In the genomic region with DNA sequence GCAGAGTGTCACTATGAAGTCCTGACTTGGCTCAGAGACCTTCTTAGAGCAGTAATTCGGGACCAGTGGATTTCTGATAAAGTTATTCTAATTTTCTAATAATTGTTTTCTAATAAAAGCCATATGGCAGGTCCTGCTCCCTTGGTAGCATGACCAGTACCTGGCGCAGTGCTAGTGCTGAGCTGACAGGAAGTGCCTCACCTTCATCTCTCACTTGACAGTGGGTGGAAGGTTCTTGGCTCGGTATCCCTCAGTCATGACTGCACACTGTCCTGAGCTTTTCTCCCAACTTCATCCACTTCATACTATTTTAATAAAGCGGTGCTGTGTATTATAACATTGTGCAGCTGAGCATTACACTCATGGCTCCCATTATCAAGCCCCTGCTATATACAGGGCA, we compare ENCODE assay signal across 16 cellular contexts. TPM values are rescaled to one million over a fixed set of nuclear protein-coding genes. Genes with fewer than 3 reads are reported as not detected.
DNase-seq lines count a peak whose midpoint lies in the region; ATAC-seq and TF ChIP-seq lines count a peak whose summit lies in the region.
"Had no signal": no experiment of that assay in that cellular context is flagged by ENCODE, and none has a peak within 500 bp of the region (broad histone marks: within the 10 kb centered on the region; RNA-seq: fewer than 3 reads in every experiment).

No MANE protein-coding gene starts in this region.

- no peak overlapping the region for H3K27ac Mint-ChIP-seq in activated T-helper 1 cell treated with anti-CD3 and anti-CD28 coated beads, Interleukin-12 subunit alpha, Interleukin-12 subunit beta, Interleukin-2, Interleukin-4 antibody, amounts not matched to agents 30 ng/mL and 10 ng/mL and 1 ng/mL, durations not matched to agents 14 hours and 24 hours and 36 hours
- H3K27ac Mint-ChIP-seq: B cell, HFFc6 had no signal

- H3K27ac ChIP-seq in DND-41 (ENCODE audit: low read length) = peak overlapping the region; percentile 36
- peak overlapping the region; percentile 94 for H3K27ac ChIP-seq in RWPE1
- no peak overlapping the region for H3K27ac ChIP-seq in osteoblast (ENCODE audit: low read depth, low read length)
- H3K27ac ChIP-seq in PC-3 (ENCODE audit: low read length) = no peak overlapping the region
- H3K27ac ChIP-seq: KMS-11 had no signal

- H3K79me2 ChIP-seq in DND-41 (ENCODE audit: insufficient read depth, low read length) (peaks cover 40% of the 10 kb centered on the region), osteoblast (ENCODE audit: insufficient read depth, low read length) (peaks cover 49% of the 10 kb centered on the region), PC-3 (ENCODE audit: low read length) (peaks cover 49% of the 10 kb centered on the region)

- H3K27me3 Mint-ChIP-seq in activated T-helper 1 cell treated with anti-CD3 and anti-CD28 coated beads, Interleukin-12 subunit alpha, Interleukin-12 subunit beta, Interleukin-2, Interleukin-4 antibody, amounts not matched to agents 30 ng/mL and 10 ng/mL and 1 ng/mL, durations not matched to agents 14 hours and 24 hours and 36 hours (ENCODE audit: insufficient read depth) = peaks cover 1% of the 10 kb centered on the region
- H3K27me3 Mint-ChIP-seq: B cell had no signal

- H3F3A ChIP-seq in PC-3 (ENCODE audit: low read length, unreplicated experiment) = no peaks in the 10 kb centered on the region

- H3K36me3 ChIP-seq in DND-41 (ENCODE audit: insufficient read depth, low read length) (peaks cover 82% of the 10 kb centered on the region), osteoblast (ENCODE audit: insufficient read depth, low read length) (peaks cover 21% of the 10 kb centered on the region), PC-3 (ENCODE audit: low read depth, low read length) (peaks cover 46% of the 10 kb centered on the region)

- no peak overlapping the region for H3K4me3 ChIP-seq in DND-41 (ENCODE audit: low read depth in 1 of 2, low read length in 2 of 2)
- no peak overlapping the region for H3K4me3 ChIP-seq in epithelial cell of esophagus (ENCODE audit: low read length)
- H3K4me3 ChIP-seq in osteoblast (ENCODE audit: insufficient read depth, low read length) = no peak overlapping the region
- no peak overlapping the region for H3K4me3 ChIP-seq in PC-3 (ENCODE audit: low read length)

- H3K4me1 ChIP-seq in DND-41 (ENCODE audit: insufficient read depth, low read length) = peaks cover 32% of the 10 kb centered on the region
- H3K4me1 ChIP-seq in osteoblast (ENCODE audit: insufficient read depth, low read length) = no peaks in the 10 kb centered on the region
- H3K4me1 ChIP-seq in PC-3 (ENCODE audit: insufficient read depth, low read length) = no peaks in the 10 kb centered on the region

- H3K9me3 Mint-ChIP-seq in activated T-helper 1 cell treated with anti-CD3 and anti-CD28 coated beads, Interleukin-12 subunit alpha, Interleukin-12 subunit beta, Interleukin-2, Interleukin-4 antibody, amounts not matched to agents 30 ng/mL and 10 ng/mL and 1 ng/mL, durations not matched to agents 14 hours and 24 hours and 36 hours = no peaks in the 10 kb centered on the region
- H3K9me3 Mint-ChIP-seq: HFFc6 had no signal

- H2AFZ ChIP-seq in DND-41 (ENCODE audit: low read depth, low read length) = no peak overlapping the region
- no peak overlapping the region for H2AFZ ChIP-seq in osteoblast (ENCODE audit: low read length)
- no peak overlapping the region for H2AFZ ChIP-seq in PC-3 (ENCODE audit: low read length)

- no peak overlapping the region for H3K4me3 Mint-ChIP-seq in activated T-helper 1 cell treated with anti-CD3 and anti-CD28 coated beads, Interleukin-12 subunit alpha, Interleukin-12 subunit beta, Interleukin-2, Interleukin-4 antibody, amounts not matched to agents 30 ng/mL and 10 ng/mL and 1 ng/mL, durations not matched to agents 14 hours and 24 hours and 36 hours
- H3K4me3 Mint-ChIP-seq: B cell, HFFc6 had no signal

- H4K20me1 ChIP-seq in DND-41 (ENCODE audit: insufficient read depth, low read length) = peaks cover 16% of the 10 kb centered on the region
- peaks cover 10% of the 10 kb centered on the region for H4K20me1 ChIP-seq in osteoblast (ENCODE audit: insufficient read depth, low read length)
- 0 out of 2 replicates have a peak, but pooled peaks cover 6% of the 10 kb centered on the region for H4K20me1 ChIP-seq in PC-3 (ENCODE audit: low read length)

- H3K36me3 Mint-ChIP-seq in activated T-helper 1 cell treated with anti-CD3 and anti-CD28 coated beads, Interleukin-12 subunit alpha, Interleukin-12 subunit beta, Interleukin-2, Interleukin-4 antibody, amounts not matched to agents 30 ng/mL and 10 ng/mL and 1 ng/mL, durations not matched to agents 14 hours and 24 hours and 36 hours (ENCODE audit: low read depth) = peaks cover 38% of the 10 kb centered on the region

- H3K9me2 ChIP-seq in PC-3 (replicated peaks; ENCODE audit: low read length) = no peaks in the 10 kb centered on the region

- intact Hi-C loops in PC-3 (cut with micrococcal nuclease) = no loop called here
- intact Hi-C loops in activated T-helper 1 cell treated with anti-CD3 and anti-CD28 coated beads, Interleukin-12 subunit alpha, Interleukin-12 subunit beta, Interleukin-2, Interleukin-4 antibody, amounts not matched to agents 30 ng/mL and 10 ng/mL and 1 ng/mL, durations not matched to agents 14 hours and 24 hours and 36 hours (cut with micrococcal nuclease) = no loop called here

- peaks cover 32% of the 10 kb centered on the region for H3K4me1 Mint-ChIP-seq in activated T-helper 1 cell treated with anti-CD3 and anti-CD28 coated beads, Interleukin-12 subunit alpha, Interleukin-12 subunit beta, Interleukin-2, Interleukin-4 antibody, amounts not matched to agents 30 ng/mL and 10 ng/mL and 1 ng/mL, durations not matched to agents 14 hours and 24 hours and 36 hours (ENCODE audit: low read depth)
- H3K4me1 Mint-ChIP-seq: B cell had no signal

- CTCF ChIA-PET in RWPE1 (lab: Yijun Ruan, JAX) = interaction anchor here (0.5 kb wide), 1 partner anchor 48 kb away, joined by 3 read pairs; no protein-coding TSS in a partner anchor
- CTCF ChIA-PET in PC-3 (lab: Charles Lee) = no interaction called here

- POLR2A ChIA-PET in RWPE1 (lab: Yijun Ruan, JAX; ENCODE audit: low non-redundant PET) = no interaction called here
- POLR2A ChIA-PET in PC-3 (lab: Charles Lee; ENCODE audit: unreplicated experiment) = no interaction called here

- H3K4me2 ChIP-seq in DND-41 (ENCODE audit: insufficient read depth, low read length) (no peak overlapping the region), osteoblast (ENCODE audit: insufficient read depth, low read length) (no peak overlapping the region), PC-3 (ENCODE audit: low read length) (no peak overlapping the region)
- H3K4me2 ChIP-seq: KMS-11 had no signal

- H3K9ac ChIP-seq in DND-41 (ENCODE audit: low read depth, low read length) (no peak overlapping the region), PC-3 (ENCODE audit: low read length) (no peak overlapping the region)
- H3K9ac ChIP-seq: KMS-11 had no signal

- ATAC-seq in DND-41 (ENCODE audit: insufficient read depth, low read depth) (no peak), PC-3 (no peak)

- DNase-seq in DND-41 (no peak), RWPE1 (ENCODE audit: low spot score) (no peak), epithelial cell of esophagus (ENCODE audit: low read depth) (peak; percentile 58), osteoblast (ENCODE audit: insufficient read length, low spot score, missing footprints) (peak; percentile 57), LoVo (ENCODE audit: low spot score) (no peak), PC-3 (no peak)
- DNase-seq in activated T-helper 1 cell treated with anti-CD3 and anti-CD28 coated beads, Interleukin-12 subunit alpha, Interleukin-12 subunit beta, Interleukin-2, Interleukin-4 antibody, amounts not matched to agents 30 ng/mL and 10 ng/mL and 1 ng/mL, durations not matched to agents 14 hours and 24 hours and 36 hours (ENCODE audit: low spot score) = no peak
- DNase-seq: EL, HFFc6, NCI-H1417, NCI-H1930, NCI-H446 treated with DMSO at 0.1 percent for 48 hours, NCI-H748 treated with DMSO at 0.1 percent for 48 hours, Right ventricle myocardium superior had no signal

- H3K9me3 ChIP-seq in DND-41 (ENCODE audit: insufficient read depth, low read length, severe bottlenecking) = no peaks in the 10 kb centered on the region
- no peaks in the 10 kb centered on the region for H3K9me3 ChIP-seq in osteoblast (ENCODE audit: low read depth, low read length)
- no peaks in the 10 kb centered on the region for H3K9me3 ChIP-seq in PC-3 (ENCODE audit: low read length)

- H3K27me3 ChIP-seq in DND-41 (ENCODE audit: insufficient read depth, low read length, poor library complexity) = no peaks in the 10 kb centered on the region
- H3K27me3 ChIP-seq in osteoblast (ENCODE audit: insufficient read depth, low read length) = no peaks in the 10 kb centered on the region
- H3K27me3 ChIP-seq in PC-3 (ENCODE audit: low read length) = no peaks in the 10 kb centered on the region

- no TSS peak for BruUV-seq in PC-3 (replicated peaks; lab: Mats Ljungman, UMichigan)

- TF ChIP-seq CTCF in DND-41 (IDR thresholded peaks at IDR 0.05; ENCODE audit: borderline replicate concordance, extremely low read depth, low read length, poor library complexity, severe bottlenecking) (no peak), RWPE1 (conservative IDR thresholded peaks at IDR 0.05; ENCODE audit: low read depth) (no peak), epithelial cell of esophagus (IDR thresholded peaks at IDR 0.05; ENCODE audit: insufficient read depth, low read depth, low read length, missing control alignments) (peak; percentile 2), osteoblast (IDR thresholded peaks at IDR 0.05; ENCODE audit: extremely low read depth, low read depth, low read length) (no peak), PC-3 (conservative IDR thresholded peaks at IDR 0.05; ENCODE audit: low read depth, low read length) (no peak)

RNA-seq across cellular contexts. Expression of a gene that starts 14.1 kb away (rescaled TPM):
- total RNA-seq in osteoblast (11.2 and 13.3 TPM in 2 replicates), PC-3 (2014; rRNA removed) (23.1 and 40.5 TPM in 2 replicates)
- total RNA-seq in activated T-helper 1 cell treated with anti-CD3 and anti-CD28 coated beads, Interleukin-12 subunit alpha, Interleukin-12 subunit beta, Interleukin-2, Interleukin-4 antibody, amounts not matched to agents 30 ng/mL and 10 ng/mL and 1 ng/mL, durations not matched to agents 14 hours and 24 hours and 36 hours = 9.9 TPM in 2 replicates

Comparison
In these comparisons a context has a peak if more than half of its experiments do, and no peak if none do; other contexts are left out.
1. DNase-seq: peak in epithelial cell of esophagus (single experiment) and osteoblast (single experiment); none in DND-41 (single experiment), RWPE1 (single experiment), LoVo (single experiment), PC-3 (single experiment) and activated T-helper 1 cell treated with anti-CD3 and anti-CD28 coated beads, Interleukin-12 subunit alpha, Interleukin-12 subunit beta, Interleukin-2, Interleukin-4 antibody, amounts not matched to agents 30 ng/mL and 10 ng/mL and 1 ng/mL, durations not matched to agents 14 hours and 24 hours and 36 hours (single experiment).
2. H3K27ac ChIP-seq: peak in DND-41 (single experiment) and RWPE1 (single experiment); none in osteoblast (single experiment) and PC-3 (single experiment).